Comparison of ENCODE assay signal across 28 cellular contexts in the genomic region with DNA sequence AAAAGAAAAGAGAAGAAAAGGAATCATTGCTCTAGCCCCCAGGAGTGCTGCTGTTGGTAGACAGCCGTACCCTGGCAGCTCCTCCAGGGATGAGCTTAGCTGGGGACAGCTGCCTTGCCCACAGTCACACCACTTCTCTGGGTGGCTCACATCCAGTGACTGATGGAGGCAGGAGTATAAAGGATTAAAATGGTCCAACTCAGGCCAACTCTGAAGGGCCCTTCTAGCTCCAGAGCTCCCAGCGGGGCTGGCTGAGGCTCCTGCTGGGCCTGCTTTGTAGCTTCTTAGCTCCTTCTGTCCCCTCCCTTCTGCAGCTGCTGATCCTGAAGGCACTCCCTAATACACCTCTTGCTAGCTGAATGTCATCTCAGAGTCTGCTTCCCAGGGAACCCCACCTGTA. TPM values are rescaled to one million over a fixed set of nuclear protein-coding genes. Genes with fewer than 3 reads are reported as not detected.
A peak's percentile ranks its signal among the peaks of the same experiment; 100 is the strongest.
DNase-seq lines count a peak whose midpoint lies in the region; ATAC-seq lines count a peak whose summit lies in the region.
"Had no signal": no experiment of that assay in that cellular context is flagged by ENCODE, and none has a peak within 500 bp of the region (broad histone marks: within the 10 kb centered on the region; RNA-seq: fewer than 3 reads in every experiment).

No MANE protein-coding gene starts in this region.

- H3K36me3 ChIP-seq in SJCRH30 (no peaks in the 10 kb centered on the region), Karpas-422 (ENCODE audit: insufficient read depth, low read length) (no peaks in the 10 kb centered on the region)
- H3K36me3 ChIP-seq: brain microvascular endothelial cell, heart left ventricle, ovary, transverse colon had no signal

- H3K27me3 ChIP-seq in SJCRH30 (no peaks in the 10 kb centered on the region), Karpas-422 (ENCODE audit: low read length) (no peaks in the 10 kb centered on the region)
- H3K27me3 ChIP-seq: brain microvascular endothelial cell, heart left ventricle, ovary had no signal

- DNase-seq in DMS79 treated with DMSO at 0.1 percent for 48 hours (lab: John Stamatoyannopoulos, UW) (peak; percentile 67), NCI-H345 (lab: John Stamatoyannopoulos, UW) (peak; percentile 82), SJCRH30 (peak; percentile 80 to 88), myocyte (ENCODE audit: low read depth) (peak; percentile 87), Karpas-422 (no peak)
- DNase-seq in stimulated activated naive CD4-positive, alpha-beta T cell (lab: John Stamatoyannopoulos, UW): no peak
- DNase-seq: activated CD4-positive, alpha-beta T cell treated with anti-CD3 and anti-CD28 coated beads, Interleukin-2, amount 50 U/mL, for 1 hour; activated naive CD4-positive, alpha-beta T cell treated with anti-CD3 and anti-CD28 coated beads, Interleukin-2, amount 10 ng/mL, durations not matched to agents 7 days and 5 days; amniotic stem cell; brain microvascular endothelial cell; CD8-positive, alpha-beta memory T cell; GM23248; heart left ventricle; HFFc6; mucosa of descending colon; NCI-H1694; NCI-H2227 treated with DMSO at 0.1 percent for 48 hours; NK-92 treated with Interleukin-12 subunit alpha and Interleukin-12 subunit beta, amount 100 ng/mL, for 24 hours; ovary; SHP77 treated with DMSO at 0.1 percent for 48 hours; SW 1271; T-helper 9 cell; transverse colon had no signal

- H3K9me3 ChIP-seq in SJCRH30 (replicated peaks) (no peaks in the 10 kb centered on the region), Karpas-422 (ENCODE audit: low read length) (no peaks in the 10 kb centered on the region)
- H3K9me3 ChIP-seq: heart left ventricle, mucosa of descending colon, ovary, transverse colon had no signal

- no peaks in the 10 kb centered on the region for H4K20me1 ChIP-seq in Karpas-422 (ENCODE audit: insufficient read depth, low read depth, low read length)

- H3K27ac ChIP-seq in SJCRH30 (no peak overlapping the region), Karpas-422 (ENCODE audit: low read length) (no peak overlapping the region)
- H3K27ac ChIP-seq: brain microvascular endothelial cell, GM23248, heart left ventricle, ovary, transverse colon had no signal

- no peaks in the 10 kb centered on the region for H3K9me2 ChIP-seq in Karpas-422 (replicated peaks; ENCODE audit: insufficient read depth, low read length)

- no peaks in the 10 kb centered on the region for H3K79me2 ChIP-seq in Karpas-422 (ENCODE audit: low read length)

- H2AFZ ChIP-seq in Karpas-422 (ENCODE audit: low read length): no peak overlapping the region
- H2AFZ ChIP-seq: GM23248 had no signal

- no peak overlapping the region for H3K4me3 ChIP-seq in SJCRH30
- no peak overlapping the region for H3K4me3 ChIP-seq in Karpas-422 (ENCODE audit: low read length)
- H3K4me3 ChIP-seq: GM12878, GM23248, heart left ventricle, lung, mucosa of descending colon, ovary, skin epidermis, transverse colon had no signal

- ATAC-seq in activated CD4-positive, CD25-positive, alpha-beta regulatory T cell treated with anti-CD3 and anti-CD28 coated beads, Interleukin-2, amount 50 U/mL, for 24 hours: no peak
- ATAC-seq in HG03039 (IDR thresholded peaks at IDR 0.05; ENCODE audit: unreplicated experiment): no peak
- ATAC-seq: GM12878, heart left ventricle, mucosa of descending colon had no signal

- no peak overlapping the region for H3K4me2 ChIP-seq in Karpas-422 (ENCODE audit: low read depth, low read length, poor library complexity, severe bottlenecking)

- H3K9ac ChIP-seq in Karpas-422 (ENCODE audit: low read length): no peak overlapping the region
- H3K9ac ChIP-seq: GM23248 had no signal

- H3K4me1 ChIP-seq in SJCRH30 (peaks cover 18% of the 10 kb centered on the region), Karpas-422 (ENCODE audit: low read length) (no peaks in the 10 kb centered on the region)

RNA-seq across cellular contexts. Expression of a gene that starts 4.4 kb away (rescaled TPM):
- total RNA-seq in SJCRH30 (2014; rRNA removed; shearing (Covaris generic)): not detected in 2 replicates
- total RNA-seq in myocyte: 4.9 and 5.0 TPM in 2 replicates
- 0.64 TPM for polyA plus RNA-seq in myocyte (2012)
- total RNA-seq in Karpas-422 (2014; rRNA removed; shearing (Covaris generic); ENCODE audit: low replicate concordance): not detected in 2 replicates
- total RNA-seq: GM23248 had no signal
- polyA plus RNA-seq: GM23248 had no signal

Comparison
In these comparisons a context has a peak if more than half of its experiments do, and no peak if none do; other contexts are left out.
1. DNase-seq: peak in DMS79 treated with DMSO at 0.1 percent for 48 hours (single experiment), NCI-H345 (single experiment), SJCRH30 (2 of 2) and myocyte (single experiment); none in stimulated activated naive CD4-positive, alpha-beta T cell (0 of 6) and Karpas-422 (single experiment).